11 cellular contexts compared by ENCODE assay signal in the genomic region with DNA sequence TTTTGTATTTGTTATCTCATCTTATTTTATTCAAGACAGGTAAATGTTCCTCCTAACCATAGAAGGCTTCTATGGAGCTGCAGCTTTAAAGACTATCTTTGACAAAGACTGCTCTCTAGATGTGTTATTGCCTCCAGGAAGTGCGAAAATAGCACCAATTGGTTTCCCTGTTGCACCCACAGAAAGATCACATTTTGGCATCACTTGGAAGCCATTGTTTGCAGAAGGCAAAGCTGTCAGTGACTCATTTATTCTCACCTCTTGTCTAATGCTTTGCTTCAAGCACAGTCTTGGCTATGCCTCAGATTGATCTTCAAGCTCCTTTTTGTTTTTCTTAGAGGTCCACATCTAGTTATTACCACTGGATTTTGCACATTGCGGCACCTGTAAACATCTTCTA.
"Had no signal": no experiment of that assay in that cellular context is flagged by ENCODE, and none has a peak within 500 bp of the region (broad histone marks: within the 10 kb centered on the region; RNA-seq: fewer than 3 reads in every experiment).

No MANE protein-coding gene starts in this region.

- H3K27me3 ChIP-seq: left lung, pancreas, tibial artery had no signal

- FAIRE-seq: islet of Langerhans, pancreas had no signal

- H3K36me3 ChIP-seq: left lung, pancreas, tibial artery had no signal

- ATAC-seq: activated naive CD8-positive, alpha-beta T cell treated with anti-CD3 and anti-CD28 coated beads, Interleukin-2, amount 50 U/mL, for 24 hours; left lung; WTC11 had no signal

- H3K9me3 ChIP-seq: pancreas, tibial artery had no signal

- H3K4me3 ChIP-seq: left lung, pancreas, skin epidermis, tibial artery had no signal

- H3K27ac ChIP-seq: left lung, pancreas, skin epidermis, tibial artery had no signal

- H3K4me1 ChIP-seq: pancreas had no signal

- DNase-seq: activated CD4-positive, alpha-beta T cell treated with anti-CD3 and anti-CD28 coated beads for 48 hours; activated naive CD4-positive, alpha-beta T cell treated with Interleukin-2 at 50 U/mL for 16 hours; activated naive CD8-positive, alpha-beta T cell treated with anti-CD3 and anti-CD28 coated beads, Interleukin-2, amount 50 U/mL, for 24 hours; central memory CD4-positive, alpha-beta T cell; effector memory CD4-positive, alpha-beta T cell; left lung; pancreas; tibial artery had no signal
